Comparison of ENCODE assay signal across 7 cellular contexts in genomic region chrX:49919617-49920016, GRCh38. TPM values are rescaled to one million over a fixed set of nuclear protein-coding genes. Genes with fewer than 3 reads are reported as not detected.
A peak's percentile ranks its signal among the peaks of the same experiment; 100 is the strongest.
DNase-seq lines count a peak whose midpoint lies in the region; ATAC-seq and TF ChIP-seq lines count a peak whose summit lies in the region.

No MANE protein-coding gene starts in this region.

- H4K91ac ChIP-seq in IMR-90 (ENCODE audit: insufficient read depth, low read depth, low read length): no peak overlapping the region

- in situ Hi-C loops in IMR-90 (cut with MboI; ENCODE audit: low sequenced_read_pairs): loop anchor here (25.0 kb wide), 1 partner anchor 668 kb away; no protein-coding TSS in a partner anchor

- H3K9me3 ChIP-seq in DOHH2 (ENCODE audit: control insufficient read depth, insufficient read depth, low read length) (no peaks in the 10 kb centered on the region), IMR-90 (ENCODE audit: control insufficient read depth, insufficient read depth, low read length) (no peaks in the 10 kb centered on the region)

- H4K5ac ChIP-seq in IMR-90 (ENCODE audit: low read depth, low read length): no peak overlapping the region

- peak; percentile 46 for DNase-seq in IMR-90
- peak; percentile 24 to 26 for DNase-seq in activated CD4-positive, alpha-beta T cell treated with anti-CD3 and anti-CD28 coated beads, Interleukin-2, amount 50 U/mL, for 48 hours
- peak; percentile 85 for DNase-seq in fibroblast of the aortic adventitia (ENCODE audit: low read depth)
- DNase-seq in progenitor cell of endocrine pancreas (ENCODE audit: low spot score, unreplicated experiment): peak; percentile 16
- DNase-seq in NCI-H1048 (lab: John Stamatoyannopoulos, UW): no peak

- TF ChIP-seq CTCF in DOHH2 (IDR thresholded peaks at IDR 0.05; ENCODE audit: low read depth, low read length, poor library complexity, severe bottlenecking) (peak; percentile 77), IMR-90 (conservative IDR thresholded peaks at IDR 0.05; ENCODE audit: low read depth, low read length) (peak; percentile 63), fibroblast of the aortic adventitia (IDR thresholded peaks at IDR 0.05; ENCODE audit: insufficient read depth, low read length) (peak; percentile 85), progenitor cell of endocrine pancreas (IDR thresholded peaks at IDR 0.05; ENCODE audit: unreplicated experiment) (peak; percentile 68)

- H3K18ac ChIP-seq in IMR-90 (ENCODE audit: low read depth, low read length): no peak overlapping the region

- H3K36me3 ChIP-seq in DOHH2 (ENCODE audit: control insufficient read depth, low read length) (no peaks in the 10 kb centered on the region), IMR-90 (ENCODE audit: control insufficient read depth, insufficient read depth, low read length) (no peaks in the 10 kb centered on the region)

- no peaks in the 10 kb centered on the region for H3K9me2 ChIP-seq in DOHH2 (replicated peaks; ENCODE audit: control insufficient read depth, low read length)

- H3K27ac Mint-ChIP-seq in progenitor cell of endocrine pancreas: no peak overlapping the region

- no peaks in the 10 kb centered on the region for H3F3A ChIP-seq in DOHH2 (ENCODE audit: control insufficient read depth, insufficient read depth)

- no peak overlapping the region for H2BK15ac ChIP-seq in IMR-90 (ENCODE audit: low read depth, low read length)

- POLR2A ChIA-PET in IMR-90 (lab: Charles Lee; ENCODE audit: unreplicated experiment): no interaction called here

- H3K14ac ChIP-seq in IMR-90 (replicated peaks; ENCODE audit: low read depth, low read length): no peak overlapping the region

- H3K79me2 ChIP-seq in DOHH2 (ENCODE audit: control insufficient read depth, low read length): no peaks in the 10 kb centered on the region

- no peaks in the 10 kb centered on the region for H3K79me1 ChIP-seq in IMR-90 (ENCODE audit: low read depth in 1 of 2, low read length in 2 of 2)

- peaks cover 9% of the 10 kb centered on the region for H3K4me1 Mint-ChIP-seq in progenitor cell of endocrine pancreas (ENCODE audit: low read depth)

- H3K27me3 ChIP-seq in DOHH2 (ENCODE audit: control insufficient read depth, low read length) (no peaks in the 10 kb centered on the region), IMR-90 (ENCODE audit: control insufficient read depth, insufficient read depth, low read length) (no peaks in the 10 kb centered on the region)

- H3K9me3 Mint-ChIP-seq in progenitor cell of endocrine pancreas (ENCODE audit: low read depth): peaks cover 8% of the 10 kb centered on the region

- no CpG with 5 or more reads among the region's 8 CpGs for WGBS in IMR-90 (ENCODE audit: extremely low coverage in 2 of 2, insufficient read length in 1 of 2), 2 experiments

- no peak overlapping the region for H2AK9ac ChIP-seq in IMR-90 (replicated peaks; ENCODE audit: low read depth, low read length, poor library complexity)

- TF ChIP-seq POLR2A in IMR-90 (IDR thresholded peaks at IDR 0.05; ENCODE audit: low read depth, low read length): no peak

- H2BK5ac ChIP-seq in IMR-90 (ENCODE audit: low read depth, low read length, poor library complexity, severe bottlenecking): no peak overlapping the region

- no peak overlapping the region for H3K4ac ChIP-seq in IMR-90 (ENCODE audit: low read depth, low read length)

- no peak overlapping the region for H3K9ac ChIP-seq in IMR-90 (ENCODE audit: low read depth, low read length)

- dilution Hi-C loops in IMR-90 (cut with HindIII; ENCODE audit: low sequenced_read_pairs, unreplicated experiment): no loop called here

- peaks cover 12% of the 10 kb centered on the region for H3K4me1 ChIP-seq in DOHH2 (ENCODE audit: control insufficient read depth, low read length)
- H3K4me1 ChIP-seq in IMR-90 (ENCODE audit: control insufficient read depth, insufficient read depth, low read length): no peaks in the 10 kb centered on the region

- peak; percentile 45 for TF ChIP-seq RAD21 in IMR-90 (IDR thresholded peaks at IDR 0.05; ENCODE audit: low read length)

- H3K27ac ChIP-seq in DOHH2 (ENCODE audit: low read depth, low read length) (no peak overlapping the region), IMR-90 (ENCODE audit: insufficient read depth, low read length) (no peak overlapping the region)

- H3K9me1 ChIP-seq in IMR-90 (ENCODE audit: insufficient read depth, low read length): no peaks in the 10 kb centered on the region

- H3K4me2 ChIP-seq in DOHH2 (ENCODE audit: low read length) (no peak overlapping the region), IMR-90 (ENCODE audit: low read depth, low read length) (no peak overlapping the region)

- H3K4me3 Mint-ChIP-seq in progenitor cell of endocrine pancreas (ENCODE audit: low read depth): no peak overlapping the region

- no peak overlapping the region for H2AK5ac ChIP-seq in IMR-90 (ENCODE audit: low read depth, low read length)

- H4K20me1 ChIP-seq in DOHH2 (ENCODE audit: control insufficient read depth, insufficient read depth, low read depth, low read length) (no peaks in the 10 kb centered on the region), IMR-90 (ENCODE audit: insufficient read depth, low read length) (no peaks in the 10 kb centered on the region)

- ATAC-seq in IMR-90 (ENCODE audit: low read depth): no peak
- no peak for ATAC-seq in GM18868 (IDR thresholded peaks at IDR 0.05; ENCODE audit: unreplicated experiment)

- H4K8ac ChIP-seq in IMR-90 (ENCODE audit: low read depth in 2 of 2, low read length in 2 of 2): no peak overlapping the region; a peak in 1 of 4 replicates

- H3K4me3 ChIP-seq in DOHH2 (ENCODE audit: low read length) (no peak overlapping the region), IMR-90 (ENCODE audit: insufficient read depth, low read depth, low read length) (no peak overlapping the region), fibroblast of the aortic adventitia (ENCODE audit: low read depth, low read length) (no peak overlapping the region)

- intact Hi-C loops in IMR-90 (cut with micrococcal nuclease): loop anchor here (10.0 kb wide), 1 partner anchor 775 kb away; no protein-coding TSS in a partner anchor

- no peak overlapping the region for H3K23ac ChIP-seq in IMR-90 (ENCODE audit: low read depth, low read length)

- CTCF ChIA-PET in IMR-90 (lab: Yijun Ruan, JAX): interaction anchor here (0.7 to 1.4 kb wide), 3 partner anchors 13 to 133 kb away, joined by 3 to 5 read pairs (median 4); no protein-coding TSS in a partner anchor

- H3K36me3 Mint-ChIP-seq in progenitor cell of endocrine pancreas (ENCODE audit: insufficient read depth): no peaks in the 10 kb centered on the region

- no peak overlapping the region for H3K56ac ChIP-seq in IMR-90 (ENCODE audit: extremely low read depth, insufficient read depth, low read length)

- no peak overlapping the region for H2BK120ac ChIP-seq in IMR-90 (ENCODE audit: low read depth, low read length)

- H2AFZ ChIP-seq in IMR-90 (replicated peaks; ENCODE audit: low read length, poor library complexity): no peak overlapping the region

- H2BK20ac ChIP-seq in IMR-90 (ENCODE audit: low read depth, low read length): no peak overlapping the region

- no TSS peak for BruUV-seq in IMR-90 (replicated peaks; lab: Mats Ljungman, UMichigan)

- H3K27me3 Mint-ChIP-seq in progenitor cell of endocrine pancreas: no peaks in the 10 kb centered on the region

TF ChIP-seq in IMR-90, 13 proteins besides CTCF, POLR2A, EP300 and RAD21:
- no peak for TF ChIP-seq USF2 (IDR thresholded peaks at IDR 0.05; ENCODE audit: low read depth, low read length)
- peak; percentile 36 for TF ChIP-seq SMC3 (IDR thresholded peaks at IDR 0.05; ENCODE audit: low read depth, low read length)
- no peak; the same call in 1 of the 2 replicates for TF ChIP-seq CEBPB (IDR thresholded peaks at IDR 0.05; ENCODE audit: low read depth, low read length)
- TF ChIP-seq MAFK (IDR thresholded peaks at IDR 0.05; ENCODE audit: low read depth, low read length): no peak
- TF ChIP-seq RFX5 (IDR thresholded peaks at IDR 0.05; ENCODE audit: low read depth, low read length): no peak
- no peak for TF ChIP-seq MXI1 (IDR thresholded peaks at IDR 0.05; ENCODE audit: borderline replicate concordance, low read depth, low read length)
- no peak for TF ChIP-seq CHD1 (IDR thresholded peaks at IDR 0.05; ENCODE audit: low read depth, low read length)
- peak; percentile 24; the same call in 1 of the 2 replicates for TF ChIP-seq MAZ (IDR thresholded peaks at IDR 0.05; ENCODE audit: borderline replicate concordance, low read depth, low read length)

RNA-seq across cellular contexts. Expression of gene CLCN5, which starts 2.8 kb away (rescaled TPM):
- total RNA-seq in IMR-90 (2012; rRNA removed) (5.8 and 5.9 TPM in 2 replicates), fibroblast of the aortic adventitia (ENCODE audit: low replicate concordance) (10.5 and 13.5 TPM in 2 replicates), progenitor cell of endocrine pancreas (14.0 and 17.2 TPM in 2 replicates)
- 1.3 and 1.4 TPM in 2 replicates for polyA plus RNA-seq in IMR-90 (2012; rRNA removed)
- 0.45 and 0.74 TPM in 2 replicates for polyA plus RNA-seq in IMR-90 (2012; cell fraction: cytosol; rRNA removed)
- polyA plus RNA-seq in IMR-90 (2012; cell fraction: nucleus; rRNA removed; ENCODE audit: low replicate concordance): 0.63 and 2.5 TPM in 2 replicates

RNA-seq across cellular contexts. Expression of gene USP27X, which starts 40.3 kb away (rescaled TPM):
- 3.6 and 6.3 TPM in 2 replicates for total RNA-seq in IMR-90 (2012; rRNA removed)
- polyA plus RNA-seq in IMR-90 (2012; rRNA removed): 2.3 and 2.7 TPM in 2 replicates
- polyA plus RNA-seq in IMR-90 (2012; cell fraction: cytosol; rRNA removed): 1.1 and 1.4 TPM in 2 replicates
- polyA plus RNA-seq in IMR-90 (2012; cell fraction: nucleus; rRNA removed; ENCODE audit: low replicate concordance): 0.28 and 0.57 TPM in 2 replicates
- total RNA-seq in fibroblast of the aortic adventitia (ENCODE audit: low replicate concordance): 2.8 and 2.9 TPM in 2 replicates
- total RNA-seq in progenitor cell of endocrine pancreas: 7.4 and 7.6 TPM in 2 replicates
